ENCODE assay signal across 19 cellular contexts in genomic region chr22:20086101-20086599, GRCh38. TPM values are rescaled to one million over a fixed set of nuclear protein-coding genes. Genes with fewer than 3 reads are reported as not detected.
A peak's percentile ranks its signal among the peaks of the same experiment; 100 is the strongest.
DNase-seq lines count a peak whose midpoint lies in the region; ATAC-seq and TF ChIP-seq lines count a peak whose summit lies in the region.
"Had no signal": no experiment of that assay in that cellular context is flagged by ENCODE, and none has a peak within 500 bp of the region (broad histone marks: within the 10 kb centered on the region; RNA-seq: fewer than 3 reads in every experiment).

No MANE protein-coding gene starts in this region.

- H3K4me2 ChIP-seq in OCI-LY7 (ENCODE audit: low read length) (no peak overlapping the region), neuronal stem cell (ENCODE audit: insufficient read depth, low read length, poor library complexity, severe bottlenecking) (no peak overlapping the region)

- H3K9me2 ChIP-seq in OCI-LY7 (ENCODE audit: insufficient read depth, low read length), result no peaks in the 10 kb centered on the region

- peaks cover 0 to 1% (median 0%) of the 10 kb centered on the region in 7 donors for H3K9me3 Mint-ChIP-seq in CD4-positive, CD25-positive, alpha-beta regulatory T cell
- no peaks in the 10 kb centered on the region for H3K9me3 Mint-ChIP-seq in endodermal cell

- DNase-seq in CD4-positive, CD25-positive, alpha-beta regulatory T cell, result no peak
- DNase-seq in OCI-LY7 (ENCODE audit: low spot score) (no peak), endodermal cell (no peak), neuronal stem cell (ENCODE audit: low spot score) (no peak)
- no peak for DNase-seq in stimulated activated naive CD4-positive, alpha-beta T cell (lab: John Stamatoyannopoulos, UW)
- no peak for DNase-seq in stimulated activated CD4-positive, alpha-beta T cell treated with anti-CD3 and anti-CD28 coated beads, Interleukin-12 subunit alpha, Interleukin-12 subunit beta, amount 100 ng/mL, for 4 hours
- DNase-seq: Caco-2; EL; HCEC 1CT; NCI-H1417 treated with DMSO at 0.1 percent for 48 hours; NCI-H1930; NCI-H2171; NCI-H446; NK-92 treated with Interleukin-12 subunit alpha and Interleukin-12 subunit beta, amount 100 ng/mL, for 24 hours; OCI-M1; SIG-M5 had no signal

- H3K23ac ChIP-seq in neuronal stem cell (ENCODE audit: low read depth, low read length, poor library complexity), result peak overlapping the region; percentile 81

- H3K4ac ChIP-seq in neuronal stem cell (ENCODE audit: low read length), result no peak overlapping the region

- peaks cover 47% of the 10 kb centered on the region for H3K79me2 ChIP-seq in OCI-LY7 (ENCODE audit: insufficient read depth, low read depth, low read length)

- peaks cover 13 to 77% (median 52%) of the 10 kb centered on the region in 4 donors for H3K4me1 Mint-ChIP-seq in CD4-positive, CD25-positive, alpha-beta regulatory T cell
- peaks cover 35% of the 10 kb centered on the region for H3K4me1 Mint-ChIP-seq in endodermal cell

- peaks cover 44% of the 10 kb centered on the region for H3K79me1 ChIP-seq in neuronal stem cell (ENCODE audit: low read depth, low read length)

- H3K9me3 ChIP-seq in CD4-positive, CD25-positive, alpha-beta regulatory T cell (ENCODE audit: control insufficient read depth in 2 of 2, low read length in 2 of 2), result no peaks in the 10 kb centered on the region
- H3K9me3 ChIP-seq in OCI-LY7 (ENCODE audit: low read length), result no peaks in the 10 kb centered on the region
- no peaks in the 10 kb centered on the region for H3K9me3 ChIP-seq in endodermal cell (ENCODE audit: control insufficient read depth, low read length)
- no peaks in the 10 kb centered on the region for H3K9me3 ChIP-seq in neuronal stem cell (replicated peaks in 1 of 2; ENCODE audit: control insufficient read depth in 2 of 2, insufficient read depth in 1 of 2, low read depth in 1 of 2, low read length in 2 of 2)
- H3K9me3 ChIP-seq: Caco-2 had no signal

- no peak overlapping the region for H2BK120ac ChIP-seq in neuronal stem cell (ENCODE audit: low read depth, low read length)

- no peak overlapping the region for H4K8ac ChIP-seq in neuronal stem cell (ENCODE audit: low read depth, low read length)

- no peak overlapping the region for H2BK15ac ChIP-seq in neuronal stem cell (ENCODE audit: low read length)

- WGBS in endodermal cell (ENCODE audit: insufficient coverage in 1 of 2, insufficient read length in 1 of 2), 2 experiments, result 96 to 99% methylated on average over 17 to 24 of the region's 24 CpGs
- no CpG with 5 or more reads among the region's 24 CpGs for whole genome bisulfite sequencing in neuronal stem cell (ENCODE audit: extremely low coverage in 2 of 2, insufficient read length in 2 of 2, insufficient replicate concordance in 1 of 2), 2 donors

- no peaks in the 10 kb centered on the region for H3K27me3 ChIP-seq in CD4-positive, CD25-positive, alpha-beta regulatory T cell (ENCODE audit: control insufficient read depth, insufficient read depth, low read length)
- H3K27me3 ChIP-seq in endodermal cell (ENCODE audit: control insufficient read depth, insufficient read depth, low read length, poor library complexity, severe bottlenecking) (no peaks in the 10 kb centered on the region), neuronal stem cell (ENCODE audit: control insufficient read depth in 3 of 3, insufficient read depth in 3 of 3, low read depth in 1 of 3, low read length in 3 of 3) (no peaks in the 10 kb centered on the region)

- H2AFZ ChIP-seq in OCI-LY7 (ENCODE audit: low read length), result no peak overlapping the region
- no peak overlapping the region for H2AFZ ChIP-seq in neuronal stem cell (ENCODE audit: low read length)

- H3K27ac Mint-ChIP-seq in CD4-positive, CD25-positive, alpha-beta regulatory T cell, result peak overlapping the region in 2 of 3 donors; percentile 16 to 42
- peak overlapping the region; percentile 23 for H3K27ac Mint-ChIP-seq in endodermal cell

- CTCF ChIA-PET in OCI-LY7 (lab: Charles Lee; ENCODE audit: unreplicated experiment), result no interaction called here

- H3K27me3 Mint-ChIP-seq in CD4-positive, CD25-positive, alpha-beta regulatory T cell, result no peaks in the 10 kb centered on the region
- no peaks in the 10 kb centered on the region for H3K27me3 Mint-ChIP-seq in endodermal cell (ENCODE audit: insufficient read depth)

- no peak for TF ChIP-seq CTCF in OCI-LY7 (conservative IDR thresholded peaks at IDR 0.05; ENCODE audit: low read length)
- no peak for TF ChIP-seq CTCF in endodermal cell (conservative IDR thresholded peaks at IDR 0.05)

- intact Hi-C loops in OCI-LY7 (cut with micrococcal nuclease; ENCODE audit: unreplicated experiment), result no loop called here

- H3K4me1 ChIP-seq in CD4-positive, CD25-positive, alpha-beta regulatory T cell (ENCODE audit: control insufficient read depth, insufficient read depth, low read length, poor library complexity, severe bottlenecking), result peaks cover 47% of the 10 kb centered on the region
- H3K4me1 ChIP-seq in OCI-LY7 (ENCODE audit: insufficient read depth, low read length, poor library complexity, severe bottlenecking) (peaks cover 28% of the 10 kb centered on the region), endodermal cell (ENCODE audit: control insufficient read depth, insufficient read depth, low read length) (peaks cover 4% of the 10 kb centered on the region), neuronal stem cell (ENCODE audit: control insufficient read depth in 2 of 2, insufficient read depth in 1 of 2, low read depth in 1 of 2, low read length in 2 of 2) (peaks cover 17 to 21% of the 10 kb centered on the region in 2 donors)

- H4K91ac ChIP-seq in neuronal stem cell (ENCODE audit: low read depth, low read length, poor library complexity), result no peak overlapping the region

- no peak overlapping the region for H3K18ac ChIP-seq in neuronal stem cell (ENCODE audit: low read length)

- no peak overlapping the region for H3K27ac ChIP-seq in CD4-positive, CD25-positive, alpha-beta regulatory T cell (ENCODE audit: insufficient read depth, low read length, poor library complexity, severe bottlenecking)
- no peak overlapping the region for H3K27ac ChIP-seq in OCI-LY7 (ENCODE audit: low read depth, low read length, poor library complexity, severe bottlenecking)
- H3K27ac ChIP-seq in endodermal cell (ENCODE audit: low read depth, low read length), result no peak overlapping the region
- H3K27ac ChIP-seq in neuronal stem cell (replicated peaks; ENCODE audit: low read length), result no peak overlapping the region
- H3K27ac ChIP-seq: C4-2B had no signal

- no peak overlapping the region for H2BK12ac ChIP-seq in neuronal stem cell (ENCODE audit: low read length)

- no peak overlapping the region for H3K9ac ChIP-seq in endodermal cell (ENCODE audit: extremely low read depth, low read length, poor library complexity, severe bottlenecking)
- no peak overlapping the region for H3K9ac ChIP-seq in neuronal stem cell (ENCODE audit: low read depth, low read length, poor library complexity)

- H3K36me3 ChIP-seq in CD4-positive, CD25-positive, alpha-beta regulatory T cell (ENCODE audit: control insufficient read depth, insufficient read depth, low read length), result peaks cover 55% of the 10 kb centered on the region
- peaks cover 58% of the 10 kb centered on the region for H3K36me3 ChIP-seq in OCI-LY7 (ENCODE audit: insufficient read depth, low read length)
- peaks cover 62% of the 10 kb centered on the region for H3K36me3 ChIP-seq in endodermal cell (ENCODE audit: control insufficient read depth, insufficient read depth, low read length)
- H3K36me3 ChIP-seq in neuronal stem cell (replicated peaks in 1 of 2; ENCODE audit: control insufficient read depth in 2 of 2, insufficient read depth in 2 of 2, low read length in 2 of 2), result peaks cover 57 to 99% of the 10 kb centered on the region in 2 donors

- no peak for ATAC-seq in CD4-positive, CD25-positive, alpha-beta regulatory T cell (ENCODE audit: low read depth in 2 of 2)
- ATAC-seq in HG02588 (IDR thresholded peaks at IDR 0.05; ENCODE audit: unreplicated experiment) (no peak), HG03520 (IDR thresholded peaks at IDR 0.05; ENCODE audit: unreplicated experiment) (no peak)

- no peak overlapping the region for H2AK5ac ChIP-seq in neuronal stem cell (ENCODE audit: low read depth, low read length)

- peak overlapping the region in 2 of 4 donors; percentile 43 to 58 for H3K4me3 Mint-ChIP-seq in CD4-positive, CD25-positive, alpha-beta regulatory T cell
- H3K4me3 Mint-ChIP-seq in endodermal cell, result no peak overlapping the region

- BruUV-seq in OCI-LY7 (replicated peaks; lab: Mats Ljungman, UMichigan), result TSS peak; percentile 19

- peaks cover 47% of the 10 kb centered on the region for H3K36me3 Mint-ChIP-seq in CD4-positive, CD25-positive, alpha-beta regulatory T cell
- H3K36me3 Mint-ChIP-seq in endodermal cell (ENCODE audit: low read depth), result peaks cover 67% of the 10 kb centered on the region

- POLR2A ChIA-PET in OCI-LY7 (lab: Charles Lee), result no interaction called here

- 0 out of 2 replicates have a peak, but pooled peaks cover 3% of the 10 kb centered on the region for H4K20me1 ChIP-seq in OCI-LY7 (ENCODE audit: insufficient read depth, low read length)

- H3K4me3 ChIP-seq in CD4-positive, CD25-positive, alpha-beta regulatory T cell (ENCODE audit: low read depth, low read length), result no peak overlapping the region
- H3K4me3 ChIP-seq in OCI-LY7 (ENCODE audit: low read depth, low read length, poor library complexity, severe bottlenecking) (no peak overlapping the region), endodermal cell (ENCODE audit: low read length) (no peak overlapping the region), neuronal stem cell (ENCODE audit: low read length in 2 of 2) (no peak overlapping the region)

- H2BK5ac ChIP-seq in neuronal stem cell (ENCODE audit: low read length), result no peak overlapping the region

- H3K14ac ChIP-seq in neuronal stem cell (ENCODE audit: low read length), result no peak overlapping the region

RNA-seq across cellular contexts. Expression of gene DGCR8, which starts 6.1 kb away (rescaled TPM):
- total RNA-seq in CD4-positive, CD25-positive, alpha-beta regulatory T cell, result 41.1 TPM
- polyA plus RNA-seq in CD4-positive, CD25-positive, alpha-beta regulatory T cell, result 1 to 10 TPM; 2.7 to 6.6 (median 4.5) TPM
- total RNA-seq in OCI-LY7 (2014; rRNA removed; shearing (Covaris generic)), result 49.5 and 53.4 TPM in 2 replicates
- total RNA-seq in OCI-LY7 (2022) (68.2 and 75.6 TPM in 2 replicates), endodermal cell (10 to 100 TPM; 61.3 to 76.1 TPM)
- polyA plus RNA-seq in endodermal cell (2013, experiment 1 of 2), result 43.6 TPM
- 34.4 TPM for polyA plus RNA-seq in endodermal cell (2013, experiment 2 of 2)
- polyA plus RNA-seq in neuronal stem cell (2013, experiment 1 of 2), result 16.3 TPM
- 16.3 TPM for polyA plus RNA-seq in neuronal stem cell (2013, experiment 2 of 2)

RNA-seq across cellular contexts. Expression of gene RANBP1, which starts 29.8 kb away (rescaled TPM):
- 67.2 TPM for total RNA-seq in CD4-positive, CD25-positive, alpha-beta regulatory T cell
- 10 to 100 TPM; 80.7 to 93.9 (median 90.2) TPM for polyA plus RNA-seq in CD4-positive, CD25-positive, alpha-beta regulatory T cell
- 570 and 652 TPM in 2 replicates for total RNA-seq in OCI-LY7 (2014; rRNA removed; shearing (Covaris generic))
- total RNA-seq in OCI-LY7 (2022), result 398 and 406 TPM in 2 replicates
- 100 to 1,000 TPM; 320 to 415 TPM for total RNA-seq in endodermal cell
- 514 TPM for polyA plus RNA-seq in endodermal cell (2013, experiment 1 of 2)
- 506 TPM for polyA plus RNA-seq in endodermal cell (2013, experiment 2 of 2)
- polyA plus RNA-seq in neuronal stem cell (2013, experiment 1 of 2), result 496 TPM
- polyA plus RNA-seq in neuronal stem cell (2013, experiment 2 of 2), result 494 TPM

RNA-seq across cellular contexts. Expression of gene TRMT2A, which starts 30.9 kb away (rescaled TPM):
- 75.2 TPM for total RNA-seq in CD4-positive, CD25-positive, alpha-beta regulatory T cell
- polyA plus RNA-seq in CD4-positive, CD25-positive, alpha-beta regulatory T cell, result 10 to 100 TPM; 24.5 to 30.2 (median 28.1) TPM
- 118 and 126 TPM in 2 replicates for total RNA-seq in OCI-LY7 (2014; rRNA removed; shearing (Covaris generic))
- total RNA-seq in OCI-LY7 (2022), result 97.5 and 104 TPM in 2 replicates
- total RNA-seq in endodermal cell, result 10 to 100 TPM; 45.6 to 55.2 TPM
- 44.3 TPM for polyA plus RNA-seq in endodermal cell (2013, experiment 1 of 2)
- 33.8 TPM for polyA plus RNA-seq in endodermal cell (2013, experiment 2 of 2)
- polyA plus RNA-seq in neuronal stem cell (2013, experiment 1 of 2), result 21.2 TPM
- polyA plus RNA-seq in neuronal stem cell (2013, experiment 2 of 2), result 21.9 TPM

RNA-seq across cellular contexts. Expression of gene ZDHHC8, which starts 45.5 kb away (rescaled TPM):
- 76.7 TPM for total RNA-seq in CD4-positive, CD25-positive, alpha-beta regulatory T cell
- 1 to 10 TPM; 1.2 to 4.3 (median 1.6) TPM for polyA plus RNA-seq in CD4-positive, CD25-positive, alpha-beta regulatory T cell
- total RNA-seq in OCI-LY7 (2014; rRNA removed; shearing (Covaris generic)), result 1.8 and 2.3 TPM in 2 replicates
- total RNA-seq in OCI-LY7 (2022) (9.6 and 16.7 TPM in 2 replicates), endodermal cell (10 to 100 TPM; 82.2 to 82.3 TPM)
- 70.4 TPM for polyA plus RNA-seq in endodermal cell (2013, experiment 1 of 2)
- polyA plus RNA-seq in endodermal cell (2013, experiment 2 of 2), result 56.8 TPM
- 44.3 TPM for polyA plus RNA-seq in neuronal stem cell (2013, experiment 1 of 2)
- polyA plus RNA-seq in neuronal stem cell (2013, experiment 2 of 2), result 42.8 TPM
